ENCODE assay signal across 18 cellular contexts in the genomic region with DNA sequence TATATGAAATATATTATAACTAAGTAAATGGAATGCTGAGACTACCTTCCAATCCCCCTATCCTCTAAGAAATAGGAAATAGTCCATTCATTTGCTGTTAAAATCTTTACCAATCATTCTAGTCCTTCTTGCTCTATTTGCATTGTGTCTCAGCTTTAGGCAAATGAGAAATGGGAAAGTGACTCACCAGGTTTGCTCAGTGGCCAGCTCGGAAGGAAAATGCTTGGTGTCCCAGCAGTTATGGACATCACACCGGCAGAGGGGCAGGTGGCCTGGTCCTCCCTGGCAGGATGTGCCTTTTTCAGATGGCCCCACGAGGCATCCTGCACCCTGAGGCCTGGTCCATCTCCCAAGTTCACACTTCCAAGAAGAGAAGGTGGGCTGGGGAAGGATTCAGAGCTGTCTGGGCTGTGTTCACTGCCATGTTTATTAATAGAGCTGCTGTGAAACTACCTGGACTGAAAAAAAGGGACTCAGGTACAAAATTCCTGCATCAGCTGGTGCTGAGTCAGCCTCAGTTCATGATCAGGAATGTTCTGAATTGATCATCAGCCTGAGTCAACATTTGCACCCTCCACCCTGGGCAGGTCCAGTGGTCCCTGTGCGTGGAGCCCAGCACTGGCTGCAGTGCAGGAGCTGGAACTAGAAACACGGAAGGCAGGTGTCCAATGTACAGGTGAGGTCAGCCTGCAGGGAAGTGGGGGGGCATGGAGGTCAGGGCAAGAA.
A peak's percentile ranks its signal among the peaks of the same experiment; 100 is the strongest.
DNase-seq lines count a peak whose midpoint lies in the region; ATAC-seq and TF ChIP-seq lines count a peak whose summit lies in the region.
"Had no signal": no experiment of that assay in that cellular context is flagged by ENCODE, and none has a peak within 500 bp of the region (broad histone marks: within the 10 kb centered on the region; RNA-seq: fewer than 3 reads in every experiment).

No MANE protein-coding gene starts in this region.

- H3K9ac ChIP-seq in PC-3 (ENCODE audit: low read length) = no peak overlapping the region

- H3K9me2 ChIP-seq in PC-3 (replicated peaks; ENCODE audit: low read length) = no peaks in the 10 kb centered on the region

- DNase-seq in NCI-H146 (lab: John Stamatoyannopoulos, UW) (peak; percentile 13), NCI-H146 treated with DMSO at 0.1 percent for 48 hours (lab: John Stamatoyannopoulos, UW; ENCODE audit: unreplicated experiment) (no peak), PC-3 (peak; percentile 88), epithelial cell of prostate (ENCODE audit: low read depth, low spot score) (peak; percentile 10), prostate gland (ENCODE audit: low spot score) (peak; percentile 15), cerebellum (ENCODE audit: low spot score) (no peak), esophagus squamous epithelium (lab: John Stamatoyannopoulos, UW) (no peak)
- DNase-seq in stimulated activated naive B cell treated with anti-CD40 and anti-IgM and Interleukin-4, amounts not matched to agents 10 μg/mL and 1 μg/mL and 100 μg/mL, for 72 hours = no peak
- DNase-seq: 8988T; activated CD4-positive, alpha-beta T cell treated with anti-CD3 and anti-CD28 coated beads, Interleukin-2, amount 50 U/mL, for 48 hours; activated naive CD8-positive, alpha-beta T cell treated with anti-CD3 and anti-CD28 coated beads, Interleukin-2, amount 10 ng/mL, durations not matched to agents 7 days and 5 days; activated T-cell treated with anti-CD3 and anti-CD28 coated beads, Interleukin-2, amount 50 U/mL, for 72 hours; caudate nucleus; effector memory CD4-positive, alpha-beta T cell; gastrocnemius medialis; NCI-H524 had no signal

- H3K4me3 Mint-ChIP-seq in stimulated activated naive B cell treated with anti-CD40 and anti-IgM and Interleukin-4, amounts not matched to agents 10 μg/mL and 1 μg/mL and 100 μg/mL, for 72 hours = no peak overlapping the region
- H3K4me3 Mint-ChIP-seq: activated naive CD8-positive, alpha-beta T cell treated with anti-CD3 and anti-CD28 coated beads, Interleukin-2, amount 10 ng/mL, durations not matched to agents 7 days and 5 days; activated T-cell treated with anti-CD3 and anti-CD28 coated beads, Interleukin-2, amount 50 U/mL, for 72 hours; stimulated activated naive CD8-positive, alpha-beta T cell treated with anti-CD3 and anti-CD28 coated beads, Interleukin-15, Interleukin-2, amounts not matched to agents 100 ng/mL and 50 ng/mL, for 24 hours had no signal

- peak overlapping the region; percentile 12; the same call in 1 of the 2 replicates for H3K4me2 ChIP-seq in PC-3 (ENCODE audit: low read length)

- POLR2A ChIA-PET in PC-3 (lab: Charles Lee; ENCODE audit: unreplicated experiment) = interaction anchor here (0.5 to 1.1 kb wide), 4 partner anchors 77 to 560 kb away, joined by 3 to 7 read pairs (median 4); no protein-coding TSS in a partner anchor

- H2AFZ ChIP-seq in PC-3 (ENCODE audit: low read length) = peak overlapping the region; percentile 41; the same call in 1 of the 2 replicates

- no peak overlapping the region for H3K27ac Mint-ChIP-seq in stimulated activated naive B cell treated with anti-CD40 and anti-IgM and Interleukin-4, amounts not matched to agents 10 μg/mL and 1 μg/mL and 100 μg/mL, for 72 hours
- H3K27ac Mint-ChIP-seq: activated naive CD8-positive, alpha-beta T cell treated with anti-CD3 and anti-CD28 coated beads, Interleukin-2, amount 10 ng/mL, durations not matched to agents 7 days and 5 days; activated T-cell treated with anti-CD3 and anti-CD28 coated beads, Interleukin-2, amount 50 U/mL, for 72 hours; natural killer cell treated with Interleukin-12 subunit alpha and Interleukin-12 subunit beta and Interleukin-15 and Interleukin-18, amount 100 ng/mL, for 72 hours; stimulated activated naive CD8-positive, alpha-beta T cell treated with anti-CD3 and anti-CD28 coated beads, Interleukin-15, Interleukin-2, amounts not matched to agents 100 ng/mL and 50 ng/mL, for 24 hours had no signal

- H3K4me3 ChIP-seq in PC-3 (ENCODE audit: low read length) (no peak overlapping the region), prostate gland (no peak overlapping the region), esophagus squamous epithelium (no peak overlapping the region)
- H3K4me3 ChIP-seq: gastrocnemius medialis had no signal

- no peak for TF ChIP-seq CTCF in PC-3 (conservative IDR thresholded peaks at IDR 0.05; ENCODE audit: low read depth, low read length)
- TF ChIP-seq CTCF in prostate gland (IDR thresholded peaks at IDR 0.05) = no peak
- TF ChIP-seq CTCF in esophagus squamous epithelium (IDR thresholded peaks at IDR 0.05) = no peak

- peaks cover 28 to 56% of the 10 kb centered on the region in 2 donors for H3K4me1 Mint-ChIP-seq in stimulated activated naive B cell treated with anti-CD40 and anti-IgM and Interleukin-4, amounts not matched to agents 10 μg/mL and 1 μg/mL and 100 μg/mL, for 72 hours

- H4K20me1 ChIP-seq in PC-3 (ENCODE audit: low read length) = no peaks in the 10 kb centered on the region

- peak; percentile 93 for ATAC-seq in PC-3
- no peak for ATAC-seq in stimulated activated naive B cell treated with anti-CD40 and anti-IgM and Interleukin-4, amounts not matched to agents 10 μg/mL and 1 μg/mL and 100 μg/mL, for 72 hours (replicated peaks)
- ATAC-seq: activated T-cell treated with anti-CD3 and anti-CD28 coated beads, Interleukin-2, amount 50 U/mL, for 72 hours; gastrocnemius medialis; natural killer cell treated with Interleukin-12 subunit alpha and Interleukin-12 subunit beta and Interleukin-15 and Interleukin-18, amount 100 ng/mL, for 72 hours had no signal

- WGBS in prostate gland = 82% methylated on average over 5 of the region's 5 CpGs
- 68 to 85% methylated on average over 4 to 5 of the region's 5 CpGs for WGBS in esophagus squamous epithelium, 2 donors

- peak overlapping the region; percentile 32 for H3K27ac ChIP-seq in PC-3 (ENCODE audit: low read length)
- H3K27ac ChIP-seq in epithelial cell of prostate = peak overlapping the region; percentile 52
- H3K27ac ChIP-seq in prostate gland = no peak overlapping the region
- no peak overlapping the region for H3K27ac ChIP-seq in esophagus squamous epithelium
- H3K27ac ChIP-seq: gastrocnemius medialis had no signal

- intact Hi-C loops in PC-3 (cut with micrococcal nuclease) = loop anchor here (5.0 to 10.0 kb wide), 3 partner anchors 75 to 398 kb away; partner anchors contain the start of gene SH3BP4
- intact Hi-C loops in prostate gland (cut with DNase I) = no loop called here
- intact Hi-C loops in esophagus squamous epithelium (cut with DNase I) = no loop called here

- no peaks in the 10 kb centered on the region for H3K79me2 ChIP-seq in PC-3 (ENCODE audit: low read length)

- H3K36me3 ChIP-seq in PC-3 (ENCODE audit: low read depth, low read length) (no peaks in the 10 kb centered on the region), prostate gland (no peaks in the 10 kb centered on the region), esophagus squamous epithelium (no peaks in the 10 kb centered on the region)
- H3K36me3 ChIP-seq: gastrocnemius medialis had no signal

- H3K27me3 ChIP-seq in PC-3 (ENCODE audit: low read length) = no peaks in the 10 kb centered on the region
- no peaks in the 10 kb centered on the region for H3K27me3 ChIP-seq in prostate gland (replicated peaks; ENCODE audit: insufficient read depth)
- peaks cover 0 to 9% (median 0%) of the 10 kb centered on the region in 4 donors for H3K27me3 ChIP-seq in esophagus squamous epithelium
- H3K27me3 ChIP-seq: gastrocnemius medialis had no signal

- peaks cover 0 to 5% of the 10 kb centered on the region in 2 donors for H3K27me3 Mint-ChIP-seq in stimulated activated naive B cell treated with anti-CD40 and anti-IgM and Interleukin-4, amounts not matched to agents 10 μg/mL and 1 μg/mL and 100 μg/mL, for 72 hours

- peaks cover 5 to 13% of the 10 kb centered on the region in 2 donors for H3K36me3 Mint-ChIP-seq in stimulated activated naive B cell treated with anti-CD40 and anti-IgM and Interleukin-4, amounts not matched to agents 10 μg/mL and 1 μg/mL and 100 μg/mL, for 72 hours
- H3K36me3 Mint-ChIP-seq: activated naive CD8-positive, alpha-beta T cell treated with anti-CD3 and anti-CD28 coated beads, Interleukin-2, amount 10 ng/mL, durations not matched to agents 7 days and 5 days; natural killer cell treated with Interleukin-12 subunit alpha and Interleukin-12 subunit beta and Interleukin-15 and Interleukin-18, amount 100 ng/mL, for 72 hours had no signal

- H3F3A ChIP-seq in PC-3 (ENCODE audit: low read length, unreplicated experiment) = no peaks in the 10 kb centered on the region

- TF ChIP-seq POLR2A in prostate gland (IDR thresholded peaks at IDR 0.05) (no peak), esophagus squamous epithelium (IDR thresholded peaks at IDR 0.05) (no peak)

- BruUV-seq in PC-3 (replicated peaks; lab: Mats Ljungman, UMichigan) = no TSS peak

- peaks cover 38% of the 10 kb centered on the region for H3K4me1 ChIP-seq in PC-3 (ENCODE audit: insufficient read depth, low read length)
- no peaks in the 10 kb centered on the region for H3K4me1 ChIP-seq in prostate gland (replicated peaks)
- no peaks in the 10 kb centered on the region for H3K4me1 ChIP-seq in esophagus squamous epithelium
- H3K4me1 ChIP-seq: gastrocnemius medialis had no signal

- H3K9me3 ChIP-seq in PC-3 (ENCODE audit: low read length) (no peaks in the 10 kb centered on the region), prostate gland (no peaks in the 10 kb centered on the region), esophagus squamous epithelium (no peaks in the 10 kb centered on the region)
- H3K9me3 ChIP-seq: gastrocnemius medialis had no signal

- CTCF ChIA-PET in PC-3 (lab: Charles Lee) = interaction anchor here (0.6 to 1.3 kb wide), 3 partner anchors 325 to 560 kb away, joined by 3 to 9 read pairs (median 6); no protein-coding TSS in a partner anchor

- H3K9me3 Mint-ChIP-seq in stimulated activated naive B cell treated with anti-CD40 and anti-IgM and Interleukin-4, amounts not matched to agents 10 μg/mL and 1 μg/mL and 100 μg/mL, for 72 hours = peaks cover 10 to 12% of the 10 kb centered on the region in 2 donors
- H3K9me3 Mint-ChIP-seq: stimulated activated naive CD8-positive, alpha-beta T cell treated with anti-CD3 and anti-CD28 coated beads, Interleukin-15, Interleukin-2, amounts not matched to agents 100 ng/mL and 50 ng/mL, for 24 hours had no signal

Comparison
In these comparisons a context has a peak if more than half of its experiments do, and no peak if none do; other contexts are left out.
1. DNase-seq: peak in NCI-H146 (single experiment), PC-3 (single experiment), epithelial cell of prostate (single experiment) and prostate gland (single experiment); none in NCI-H146 treated with DMSO at 0.1 percent for 48 hours (single experiment), stimulated activated naive B cell treated with anti-CD40 and anti-IgM and Interleukin-4, amounts not matched to agents 10 μg/mL and 1 μg/mL and 100 μg/mL, for 72 hours (single experiment), cerebellum (single experiment) and esophagus squamous epithelium (single experiment).
2. H3K27ac ChIP-seq: peak in PC-3 (single experiment) and epithelial cell of prostate (single experiment); none in prostate gland (0 of 2) and esophagus squamous epithelium (0 of 4).